ENCODE assay signal across 22 cellular contexts in the genomic region with DNA sequence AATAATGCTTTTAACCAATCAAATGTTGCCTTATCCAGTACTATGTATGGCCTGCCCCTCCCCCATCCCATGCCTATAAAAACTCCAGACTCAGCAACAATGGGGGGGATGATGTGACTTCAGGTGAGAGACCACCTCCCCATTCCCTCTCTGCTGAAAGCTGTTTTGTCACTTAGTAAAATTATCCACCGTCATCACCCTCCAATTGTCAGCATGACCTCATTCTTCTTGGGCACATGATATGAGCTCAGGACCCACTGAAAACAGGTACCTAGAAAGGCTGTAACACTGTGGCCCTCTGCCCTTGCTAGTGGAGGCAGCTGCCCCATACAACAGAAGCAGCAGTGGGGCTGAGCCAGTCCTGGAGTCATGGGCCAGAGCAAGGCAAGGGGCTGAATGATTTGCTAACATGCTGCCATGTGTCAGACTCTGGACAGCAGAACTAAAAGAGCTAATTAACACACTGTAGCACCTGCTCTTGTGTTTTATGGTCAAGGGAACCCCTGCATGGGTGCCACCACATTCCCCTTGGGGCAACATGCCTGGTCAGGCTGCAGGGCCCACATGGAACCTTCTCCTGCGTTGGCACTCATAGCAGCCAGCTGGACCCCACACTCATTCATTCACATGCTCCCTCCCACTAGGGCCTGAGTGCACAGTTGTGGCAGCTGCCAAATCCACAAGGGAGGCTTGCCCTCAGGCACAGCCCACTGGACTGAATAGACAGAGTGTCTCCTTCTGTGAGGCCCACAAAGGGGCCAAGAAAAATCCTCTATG.
"Had no signal": no experiment of that assay in that cellular context is flagged by ENCODE, and none has a peak within 500 bp of the region (broad histone marks: within the 10 kb centered on the region; RNA-seq: fewer than 3 reads in every experiment).

No MANE protein-coding gene starts in this region.

- H3K4me2 ChIP-seq: smooth muscle cell had no signal

- DNase-seq: effector memory CD4-positive, alpha-beta T cell; erythroblast; esophagus squamous epithelium; head of caudate nucleus; left ventricle myocardium superior; lower lobe of right lung; natural killer cell; pancreas; right lobe of liver; stimulated activated CD4-positive, alpha-beta T cell treated with anti-CD3 and anti-CD28 coated beads, Interleukin-12 subunit alpha, Interleukin-12 subunit beta, amount 100 ng/mL, for 4 hours; stimulated activated CD4-positive, alpha-beta T cell treated with anti-CD3 and anti-CD28 coated beads, Interleukin-1b, Interleukin-23, amount 100 ng/mL, for 48 hours; stimulated activated CD4-positive, alpha-beta T cell treated with anti-CD3 and anti-CD28 coated beads, Interleukin-4, amount 100 ng/mL, for 1 hour; stimulated activated CD8-positive, alpha-beta memory T cell treated with anti-CD3 and anti-CD28 coated beads, Interleukin-4, amount 100 ng/mL, for 48 hours; stimulated activated naive CD4-positive, alpha-beta T cell; stimulated activated naive CD8-positive, alpha-beta T cell treated with anti-CD3 and anti-CD28 coated beads, Interleukin-15, amount 100 ng/mL, for 72 hours had no signal

- FAIRE-seq: colon, endometrium, frontal cortex, keratinocyte, pancreas had no signal

- H3K36me3 ChIP-seq: esophagus squamous epithelium, lower lobe of right lung, neutrophil, pancreas, right lobe of liver, suprapubic skin had no signal

- H3K9me3 ChIP-seq: lower lobe of right lung, neutrophil, pancreas, right lobe of liver, suprapubic skin had no signal

- H3K4me1 ChIP-seq: esophagus squamous epithelium, lower lobe of right lung, pancreas, right lobe of liver, suprapubic skin had no signal

- ATAC-seq: left ventricle myocardium superior; natural killer cell; pancreas; right lobe of liver; stimulated activated naive CD8-positive, alpha-beta T cell treated with anti-CD3 and anti-CD28 coated beads, Interleukin-15, amount 100 ng/mL, for 72 hours had no signal

- H3K4me3 ChIP-seq: esophagus squamous epithelium, lower lobe of right lung, pancreas, right lobe of liver, smooth muscle cell, suprapubic skin had no signal

- H3K27me3 ChIP-seq: esophagus squamous epithelium, neutrophil, pancreas, right lobe of liver, suprapubic skin had no signal

- H3K27ac ChIP-seq: esophagus squamous epithelium, lower lobe of right lung, neutrophil, pancreas, right lobe of liver, suprapubic skin had no signal
